Comparison of ENCODE assay signal across 1 cellular context in genomic region chr12:49740930-49741881, GRCh38.
TF ChIP-seq lines count a peak whose summit lies in the region.

A gene with protein sequence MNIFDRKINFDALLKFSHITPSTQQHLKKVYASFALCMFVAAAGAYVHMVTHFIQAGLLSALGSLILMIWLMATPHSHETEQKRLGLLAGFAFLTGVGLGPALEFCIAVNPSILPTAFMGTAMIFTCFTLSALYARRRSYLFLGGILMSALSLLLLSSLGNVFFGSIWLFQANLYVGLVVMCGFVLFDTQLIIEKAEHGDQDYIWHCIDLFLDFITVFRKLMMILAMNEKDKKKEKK (plus strand): TSS chr12:49741557. CDS start chr12:49752494, 10,937 bp downstream.

TF ChIP-seq in K562, 482 proteins besides CTCF, POLR2A, EP300 and RAD21 (continued from another document and continues in another):
- TF ChIP-seq, protein P1, sequence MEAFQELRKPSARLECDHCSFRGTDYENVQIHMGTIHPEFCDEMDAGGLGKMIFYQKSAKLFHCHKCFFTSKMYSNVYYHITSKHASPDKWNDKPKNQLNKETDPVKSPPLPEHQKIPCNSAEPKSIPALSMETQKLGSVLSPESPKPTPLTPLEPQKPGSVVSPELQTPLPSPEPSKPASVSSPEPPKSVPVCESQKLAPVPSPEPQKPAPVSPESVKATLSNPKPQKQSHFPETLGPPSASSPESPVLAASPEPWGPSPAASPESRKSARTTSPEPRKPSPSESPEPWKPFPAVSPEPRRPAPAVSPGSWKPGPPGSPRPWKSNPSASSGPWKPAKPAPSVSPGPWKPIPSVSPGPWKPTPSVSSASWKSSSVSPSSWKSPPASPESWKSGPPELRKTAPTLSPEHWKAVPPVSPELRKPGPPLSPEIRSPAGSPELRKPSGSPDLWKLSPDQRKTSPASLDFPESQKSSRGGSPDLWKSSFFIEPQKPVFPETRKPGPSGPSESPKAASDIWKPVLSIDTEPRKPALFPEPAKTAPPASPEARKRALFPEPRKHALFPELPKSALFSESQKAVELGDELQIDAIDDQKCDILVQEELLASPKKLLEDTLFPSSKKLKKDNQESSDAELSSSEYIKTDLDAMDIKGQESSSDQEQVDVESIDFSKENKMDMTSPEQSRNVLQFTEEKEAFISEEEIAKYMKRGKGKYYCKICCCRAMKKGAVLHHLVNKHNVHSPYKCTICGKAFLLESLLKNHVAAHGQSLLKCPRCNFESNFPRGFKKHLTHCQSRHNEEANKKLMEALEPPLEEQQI (IDR thresholded peaks at IDR 0.05): 0 out of 2 replicates have a peak, but pooled peaks have one; percentile 53
- TF ChIP-seq BMI1 (IDR thresholded peaks at IDR 0.05; ENCODE audit: low read length): no peak
- TF ChIP-seq ESRRA (IDR thresholded peaks at IDR 0.05; ENCODE audit: borderline replicate concordance, low read depth): peak; percentile 71; the same call in 1 of the 2 replicates
- no peak for TF ChIP-seq TEAD2 (tag; IDR thresholded peaks at IDR 0.05)
- no peak for TF ChIP-seq GTF2A2 (tag; IDR thresholded peaks at IDR 0.05)
- TF ChIP-seq, protein P2, sequence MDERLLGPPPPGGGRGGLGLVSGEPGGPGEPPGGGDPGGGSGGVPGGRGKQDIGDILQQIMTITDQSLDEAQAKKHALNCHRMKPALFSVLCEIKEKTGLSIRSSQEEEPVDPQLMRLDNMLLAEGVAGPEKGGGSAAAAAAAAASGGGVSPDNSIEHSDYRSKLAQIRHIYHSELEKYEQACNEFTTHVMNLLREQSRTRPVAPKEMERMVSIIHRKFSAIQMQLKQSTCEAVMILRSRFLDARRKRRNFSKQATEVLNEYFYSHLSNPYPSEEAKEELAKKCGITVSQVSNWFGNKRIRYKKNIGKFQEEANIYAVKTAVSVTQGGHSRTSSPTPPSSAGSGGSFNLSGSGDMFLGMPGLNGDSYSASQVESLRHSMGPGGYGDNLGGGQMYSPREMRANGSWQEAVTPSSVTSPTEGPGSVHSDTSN (CRISPR knock-in tag; IDR thresholded peaks at IDR 0.05; ENCODE audit: low read depth): 0 out of 2 replicates have a peak, but pooled peaks have one; percentile 18
- TF ChIP-seq, protein P2 (tag; conservative IDR thresholded peaks at IDR 0.05; ENCODE audit: low read depth): peak; percentile 88
- no peak for TF ChIP-seq SAFB2 (IDR thresholded peaks at IDR 0.05; ENCODE audit: borderline replicate concordance, low read depth, low read length, severe bottlenecking)
- TF ChIP-seq TBP (optimal IDR thresholded peaks at IDR 0.05; ENCODE audit: low read depth, low read length): peak; percentile 99
- no peak for TF ChIP-seq RBM34 (IDR thresholded peaks at IDR 0.05; ENCODE audit: borderline replicate concordance, insufficient read depth, low read length)
- no peak for TF ChIP-seq ZNF655 (CRISPR knock-in tag; IDR thresholded peaks at IDR 0.05)
- TF ChIP-seq, protein P3, sequence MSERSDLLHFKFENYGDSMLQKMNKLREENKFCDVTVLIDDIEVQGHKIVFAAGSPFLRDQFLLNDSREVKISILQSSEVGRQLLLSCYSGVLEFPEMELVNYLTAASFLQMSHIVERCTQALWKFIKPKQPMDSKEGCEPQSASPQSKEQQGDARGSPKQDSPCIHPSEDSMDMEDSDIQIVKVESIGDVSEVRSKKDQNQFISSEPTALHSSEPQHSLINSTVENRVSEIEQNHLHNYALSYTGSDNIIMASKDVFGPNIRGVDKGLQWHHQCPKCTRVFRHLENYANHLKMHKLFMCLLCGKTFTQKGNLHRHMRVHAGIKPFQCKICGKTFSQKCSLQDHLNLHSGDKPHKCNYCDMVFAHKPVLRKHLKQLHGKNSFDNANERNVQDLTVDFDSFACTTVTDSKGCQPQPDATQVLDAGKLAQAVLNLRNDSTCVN (CRISPR knock-in tag; IDR thresholded peaks at IDR 0.05): peak; percentile 92; the same call in 1 of the 2 replicates
- TF ChIP-seq ZBTB8A (IDR thresholded peaks at IDR 0.05; ENCODE audit: partially characterized antibody): no peak
- TF ChIP-seq GTF2F1 (IDR thresholded peaks at IDR 0.05; ENCODE audit: low read depth, low read length): 0 out of 2 replicates have a peak, but pooled peaks have one; percentile 34
- peak; percentile 75; the same call in 1 of the 2 replicates for TF ChIP-seq GABPB2 (CRISPR knock-in tag; conservative IDR thresholded peaks at IDR 0.05)
- no peak for TF ChIP-seq BCLAF1 (IDR thresholded peaks at IDR 0.05; ENCODE audit: borderline replicate concordance in 1 of 2, control insufficient read depth in 1 of 2, low read depth in 2 of 2, low read length in 1 of 2)
- no peak for TF ChIP-seq PTTG1 (tag; IDR thresholded peaks at IDR 0.05; ENCODE audit: low read depth)
- peak; percentile 67 for TF ChIP-seq NFRKB (IDR thresholded peaks at IDR 0.05; ENCODE audit: low read depth)
- no peak for TF ChIP-seq U2AF2 (optimal IDR thresholded peaks at IDR 0.05; ENCODE audit: low read depth, low read length)
- peak; percentile 87 for TF ChIP-seq PHF20 (IDR thresholded peaks at IDR 0.05; ENCODE audit: partially characterized antibody)
- peak in 1 of 2 experiments; percentile 43; a peak in 1 of 4 replicates for TF ChIP-seq FOXA3 (CRISPR knock-in tag; conservative IDR thresholded peaks at IDR 0.05 in 1 of 2, IDR thresholded peaks at IDR 0.05 in 1 of 2)
- no peak for TF ChIP-seq ZNF280B (CRISPR knock-in tag; IDR thresholded peaks at IDR 0.05)
- TF ChIP-seq, protein P4, sequence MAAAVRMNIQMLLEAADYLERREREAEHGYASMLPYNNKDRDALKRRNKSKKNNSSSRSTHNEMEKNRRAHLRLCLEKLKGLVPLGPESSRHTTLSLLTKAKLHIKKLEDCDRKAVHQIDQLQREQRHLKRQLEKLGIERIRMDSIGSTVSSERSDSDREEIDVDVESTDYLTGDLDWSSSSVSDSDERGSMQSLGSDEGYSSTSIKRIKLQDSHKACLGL (CRISPR knock-in tag; IDR thresholded peaks at IDR 0.05; ENCODE audit: borderline replicate concordance, poor library complexity, severe bottlenecking): no peak
- TF ChIP-seq KLF16 (IDR thresholded peaks at IDR 0.05): peak; percentile 76
- no peak for TF ChIP-seq ARHGAP35 (IDR thresholded peaks at IDR 0.05; ENCODE audit: partially characterized antibody)
- TF ChIP-seq NUFIP1 (IDR thresholded peaks at IDR 0.05; ENCODE audit: partially characterized antibody): no peak
- TF ChIP-seq BCOR (IDR thresholded peaks at IDR 0.05): peak; percentile 54; the same call in 1 of the 2 replicates
- no peak for TF ChIP-seq CAMTA2 (CRISPR knock-in tag; conservative IDR thresholded peaks at IDR 0.05)
- TF ChIP-seq TOE1 (IDR thresholded peaks at IDR 0.05; ENCODE audit: borderline replicate concordance): peak; percentile 42; the same call in 1 of the 2 replicates
- no peak for TF ChIP-seq TOE1 (CRISPR knock-in tag; IDR thresholded peaks at IDR 0.05; ENCODE audit: borderline replicate concordance, low read depth)
- no peak for TF ChIP-seq HDAC6 (IDR thresholded peaks at IDR 0.05; ENCODE audit: low read depth, low read length)
- TF ChIP-seq HOMEZ (CRISPR knock-in tag; IDR thresholded peaks at IDR 0.05): no peak
- peak; percentile 99 for TF ChIP-seq ETV5 (CRISPR knock-in tag; IDR thresholded peaks at IDR 0.05; ENCODE audit: low read depth)
- no peak for TF ChIP-seq HMG20B (CRISPR knock-in tag; IDR thresholded peaks at IDR 0.05)
- TF ChIP-seq ZNF586 (CRISPR knock-in tag; conservative IDR thresholded peaks at IDR 0.05): 0 out of 2 replicates have a peak, but pooled peaks have one; percentile 33
- no peak for TF ChIP-seq ZNF76 (CRISPR knock-in tag; IDR thresholded peaks at IDR 0.05; ENCODE audit: borderline replicate concordance)
- peak in 1 of 2 experiments; percentile 58; a peak in 1 of 4 replicates for TF ChIP-seq RCOR1 (IDR thresholded peaks at IDR 0.05; ENCODE audit: borderline replicate concordance in 1 of 2, low read depth in 2 of 2, low read length in 2 of 2)
- TF ChIP-seq, protein P5, sequence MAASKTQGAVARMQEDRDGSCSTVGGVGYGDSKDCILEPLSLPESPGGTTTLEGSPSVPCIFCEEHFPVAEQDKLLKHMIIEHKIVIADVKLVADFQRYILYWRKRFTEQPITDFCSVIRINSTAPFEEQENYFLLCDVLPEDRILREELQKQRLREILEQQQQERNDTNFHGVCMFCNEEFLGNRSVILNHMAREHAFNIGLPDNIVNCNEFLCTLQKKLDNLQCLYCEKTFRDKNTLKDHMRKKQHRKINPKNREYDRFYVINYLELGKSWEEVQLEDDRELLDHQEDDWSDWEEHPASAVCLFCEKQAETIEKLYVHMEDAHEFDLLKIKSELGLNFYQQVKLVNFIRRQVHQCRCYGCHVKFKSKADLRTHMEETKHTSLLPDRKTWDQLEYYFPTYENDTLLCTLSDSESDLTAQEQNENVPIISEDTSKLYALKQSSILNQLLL (CRISPR knock-in tag; IDR thresholded peaks at IDR 0.05; ENCODE audit: borderline replicate concordance): no peak
- TF ChIP-seq ZNF232 (CRISPR knock-in tag; IDR thresholded peaks at IDR 0.05): no peak; the same call in 1 of the 2 replicates
- TF ChIP-seq JUN (IDR thresholded peaks at IDR 0.05; ENCODE audit: borderline replicate concordance, low read depth, low read length): no peak
- TF ChIP-seq JUN (CRISPR knock-in tag; IDR thresholded peaks at IDR 0.05; ENCODE audit: borderline replicate concordance): 0 out of 2 replicates have a peak, but pooled peaks have one; percentile 6
- TF ChIP-seq, protein P6, sequence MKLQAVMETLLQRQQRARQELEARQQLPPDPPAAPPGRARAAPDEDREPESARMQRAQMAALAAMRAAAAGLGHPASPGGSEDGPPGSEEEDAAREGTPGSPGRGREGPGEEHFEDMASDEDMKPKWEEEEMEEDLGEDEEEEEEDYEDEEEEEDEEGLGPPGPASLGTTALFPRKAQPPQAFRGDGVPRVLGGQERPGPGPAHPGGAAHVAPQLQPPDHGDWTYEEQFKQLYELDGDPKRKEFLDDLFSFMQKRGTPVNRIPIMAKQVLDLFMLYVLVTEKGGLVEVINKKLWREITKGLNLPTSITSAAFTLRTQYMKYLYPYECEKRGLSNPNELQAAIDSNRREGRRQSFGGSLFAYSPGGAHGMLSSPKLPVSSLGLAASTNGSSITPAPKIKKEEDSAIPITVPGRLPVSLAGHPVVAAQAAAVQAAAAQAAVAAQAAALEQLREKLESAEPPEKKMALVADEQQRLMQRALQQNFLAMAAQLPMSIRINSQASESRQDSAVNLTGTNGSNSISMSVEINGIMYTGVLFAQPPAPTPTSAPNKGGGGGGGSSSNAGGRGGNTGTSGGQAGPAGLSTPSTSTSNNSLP (IDR thresholded peaks at IDR 0.05; ENCODE audit: borderline replicate concordance, low read depth, low read length): no peak
- TF ChIP-seq ZNF583 (CRISPR knock-in tag; IDR thresholded peaks at IDR 0.05): no peak
- no peak for TF ChIP-seq NR3C1 (CRISPR knock-in tag; IDR thresholded peaks at IDR 0.05)
- TF ChIP-seq FUS (optimal IDR thresholded peaks at IDR 0.05; ENCODE audit: low read depth, low read length): no peak
